In the genomic region with DNA sequence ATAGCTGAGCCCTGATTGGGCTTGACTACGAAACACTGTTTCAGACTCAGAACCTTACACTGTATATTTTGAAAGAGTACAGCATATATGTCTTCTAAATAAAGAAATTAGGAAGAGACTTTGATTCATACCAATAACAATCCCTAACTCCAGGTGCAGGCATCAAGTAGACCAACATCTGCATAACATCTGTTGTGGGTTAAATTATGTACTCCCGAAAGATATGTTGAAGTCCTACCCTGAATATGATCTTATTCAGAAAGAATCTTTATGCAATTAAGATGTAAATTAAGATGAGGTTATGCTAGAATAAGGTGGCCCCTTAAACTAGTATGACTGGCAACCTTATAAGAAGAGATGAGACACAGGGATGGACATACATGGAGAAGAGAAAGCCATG, we compare ENCODE assay signal across 19 cellular contexts.
DNase-seq lines count a peak whose midpoint lies in the region; ATAC-seq and TF ChIP-seq lines count a peak whose summit lies in the region.
"Had no signal": no experiment of that assay in that cellular context is flagged by ENCODE, and none has a peak within 500 bp of the region (broad histone marks: within the 10 kb centered on the region; RNA-seq: fewer than 3 reads in every experiment).

No MANE protein-coding gene starts in this region.

- no peak overlapping the region for H3K9ac ChIP-seq in IMR-90 (ENCODE audit: low read depth, low read length)
- no peak overlapping the region for H3K9ac ChIP-seq in fibroblast of lung (ENCODE audit: insufficient read depth, low read length)

- POLR2A ChIA-PET in IMR-90 (lab: Charles Lee; ENCODE audit: unreplicated experiment) = no interaction called here

- H3K14ac ChIP-seq in IMR-90 (replicated peaks; ENCODE audit: low read depth, low read length) = no peak overlapping the region

- TF ChIP-seq POLR2A in IMR-90 (IDR thresholded peaks at IDR 0.05; ENCODE audit: low read depth, low read length) = no peak

- dilution Hi-C loops in IMR-90 (cut with HindIII; ENCODE audit: low sequenced_read_pairs, unreplicated experiment) = no loop called here

- H3K27ac ChIP-seq in IMR-90 (ENCODE audit: insufficient read depth, low read length) = no peak overlapping the region
- no peak overlapping the region for H3K27ac ChIP-seq in fibroblast of lung (ENCODE audit: insufficient read depth, low read length)
- H3K27ac ChIP-seq: HL-60 had no signal

- H3K27me3 ChIP-seq in IMR-90 (ENCODE audit: control insufficient read depth, insufficient read depth, low read length) = no peaks in the 10 kb centered on the region
- no peaks in the 10 kb centered on the region for H3K27me3 ChIP-seq in fibroblast of lung (ENCODE audit: control insufficient read depth, insufficient read depth, low read length)
- H3K27me3 ChIP-seq: BE2C had no signal

- BruUV-seq in IMR-90 (replicated peaks; lab: Mats Ljungman, UMichigan) = no TSS peak

- intact Hi-C loops in IMR-90 (cut with micrococcal nuclease) = no loop called here

- TF ChIP-seq CTCF in IMR-90 (conservative IDR thresholded peaks at IDR 0.05; ENCODE audit: low read depth, low read length) (no peak), fibroblast of lung (conservative IDR thresholded peaks at IDR 0.05 in 1 of 2, IDR thresholded peaks at IDR 0.05 in 1 of 2; ENCODE audit: low read depth in 1 of 2, low read length in 2 of 2) (no peak)

- no peak overlapping the region for H4K91ac ChIP-seq in IMR-90 (ENCODE audit: insufficient read depth, low read depth, low read length)

- DNase-seq in EH (ENCODE audit: low read depth) = peak; percentile 5
- peak; percentile 31 for DNase-seq in IMR-90
- DNase-seq in fibroblast of lung (ENCODE audit: low read depth in 2 of 2) = peak; percentile 16 to 21
- no peak for DNase-seq in NCI-H2171 (lab: John Stamatoyannopoulos, UW)
- no peak for DNase-seq in DMS114 treated with DMSO at 0.1 percent for 48 hours (lab: John Stamatoyannopoulos, UW; ENCODE audit: unreplicated experiment)
- DNase-seq: BE2C; C1 segment of cervical spinal cord; CD4-positive, CD25-positive, alpha-beta regulatory T cell; CD8-positive, alpha-beta memory T cell; COR-L47; DMS 273 treated with DMSO at 0.1 percent for 48 hours; GOT3; H7; Karpas-422 had no signal

- no peak overlapping the region for H3K23ac ChIP-seq in IMR-90 (ENCODE audit: low read depth, low read length)

- no peak overlapping the region for H3K4ac ChIP-seq in IMR-90 (ENCODE audit: low read depth, low read length)

- TF ChIP-seq RAD21 in IMR-90 (IDR thresholded peaks at IDR 0.05; ENCODE audit: low read length) = no peak

- CTCF ChIA-PET in IMR-90 (lab: Yijun Ruan, JAX) = no interaction called here

- H2BK120ac ChIP-seq in IMR-90 (ENCODE audit: low read depth, low read length) = no peak overlapping the region

- H2AK5ac ChIP-seq in IMR-90 (ENCODE audit: low read depth, low read length) = no peak overlapping the region

- H2BK5ac ChIP-seq in IMR-90 (ENCODE audit: low read depth, low read length, poor library complexity, severe bottlenecking) = no peak overlapping the region

- H2BK15ac ChIP-seq in IMR-90 (ENCODE audit: low read depth, low read length) = no peak overlapping the region

- in situ Hi-C loops in IMR-90 (cut with MboI; ENCODE audit: low sequenced_read_pairs) = no loop called here

- no peak overlapping the region for H4K8ac ChIP-seq in IMR-90 (ENCODE audit: low read depth in 2 of 2, low read length in 2 of 2)

- H2BK20ac ChIP-seq in IMR-90 (ENCODE audit: low read depth, low read length) = no peak overlapping the region

- H3K18ac ChIP-seq in IMR-90 (ENCODE audit: low read depth, low read length) = no peak overlapping the region

- H3K9me1 ChIP-seq in IMR-90 (ENCODE audit: insufficient read depth, low read length) = no peaks in the 10 kb centered on the region

- H3K4me1 ChIP-seq in IMR-90 (ENCODE audit: control insufficient read depth, insufficient read depth, low read length) (no peaks in the 10 kb centered on the region), fibroblast of lung (ENCODE audit: control insufficient read depth, extremely low read depth, insufficient read depth, low read length) (no peaks in the 10 kb centered on the region)
- H3K4me1 ChIP-seq: BE2C had no signal

- ATAC-seq in IMR-90 (ENCODE audit: low read depth) (no peak), HG02678 (IDR thresholded peaks at IDR 0.05; ENCODE audit: unreplicated experiment) (no peak), GM18861 (IDR thresholded peaks at IDR 0.05; ENCODE audit: unreplicated experiment) (no peak)
- ATAC-seq: GM12878, K562 had no signal

- H4K20me1 ChIP-seq in IMR-90 (ENCODE audit: insufficient read depth, low read length) (no peaks in the 10 kb centered on the region), fibroblast of lung (ENCODE audit: control insufficient read depth, extremely low read depth, insufficient read depth, low read length) (no peaks in the 10 kb centered on the region)

- H3K9me3 ChIP-seq in IMR-90 (ENCODE audit: control insufficient read depth, insufficient read depth, low read length) (no peaks in the 10 kb centered on the region), fibroblast of lung (ENCODE audit: control insufficient read depth, insufficient read depth, low read depth, low read length) (no peaks in the 10 kb centered on the region)
- H3K9me3 ChIP-seq: BE2C had no signal

- no peak overlapping the region for H3K4me2 ChIP-seq in IMR-90 (ENCODE audit: low read depth, low read length)
- H3K4me2 ChIP-seq in fibroblast of lung (ENCODE audit: extremely low read depth, insufficient read depth, low read length) = no peak overlapping the region

- H3K79me2 ChIP-seq in fibroblast of lung (ENCODE audit: control insufficient read depth, insufficient read depth, low read length) = no peaks in the 10 kb centered on the region

- H2AFZ ChIP-seq in IMR-90 (replicated peaks; ENCODE audit: low read length, poor library complexity) (no peak overlapping the region), fibroblast of lung (ENCODE audit: low read length) (no peak overlapping the region)

- no peak overlapping the region for H3K56ac ChIP-seq in IMR-90 (ENCODE audit: extremely low read depth, insufficient read depth, low read length)

- WGBS in IMR-90 (ENCODE audit: extremely low coverage in 2 of 2, insufficient read length in 1 of 2), 2 experiments = no CpG with 5 or more reads among the region's 2 CpGs

- no peaks in the 10 kb centered on the region for H3K36me3 ChIP-seq in IMR-90 (ENCODE audit: control insufficient read depth, insufficient read depth, low read length)
- H3K36me3 ChIP-seq in fibroblast of lung (ENCODE audit: control insufficient read depth, insufficient read depth, low read length) = no peaks in the 10 kb centered on the region
- H3K36me3 ChIP-seq: BE2C had no signal

- no peaks in the 10 kb centered on the region for H3K79me1 ChIP-seq in IMR-90 (ENCODE audit: low read depth in 1 of 2, low read length in 2 of 2)

- H3K4me3 ChIP-seq in IMR-90 (ENCODE audit: insufficient read depth, low read depth, low read length) = no peak overlapping the region
- H3K4me3 ChIP-seq in fibroblast of lung (replicated peaks in 1 of 4; ENCODE audit: control extremely low read depth in 1 of 4, insufficient read depth in 1 of 4, low read depth in 3 of 4, low read length in 4 of 4) = no peak overlapping the region
- H3K4me3 ChIP-seq: GM12878, K562 had no signal

- H4K5ac ChIP-seq in IMR-90 (ENCODE audit: low read depth, low read length) = no peak overlapping the region

- H2AK9ac ChIP-seq in IMR-90 (replicated peaks; ENCODE audit: low read depth, low read length, poor library complexity) = no peak overlapping the region

TF ChIP-seq in IMR-90, 13 proteins besides CTCF, POLR2A, EP300 and RAD21:
- no peak for TF ChIP-seq MXI1 (IDR thresholded peaks at IDR 0.05; ENCODE audit: borderline replicate concordance, low read depth, low read length)

Comparison
In these comparisons a context has a peak if more than half of its experiments do, and no peak if none do; other contexts are left out.
1. DNase-seq: peak in EH (single experiment), IMR-90 (single experiment) and fibroblast of lung (2 of 2); none in NCI-H2171 (single experiment) and DMS114 treated with DMSO at 0.1 percent for 48 hours (single experiment).